In genomic region chr2:43115884-43116283, GRCh38 we compare ENCODE assay signal across 14 cellular contexts.
DNase-seq lines count a peak whose midpoint lies in the region; ATAC-seq and TF ChIP-seq lines count a peak whose summit lies in the region.
"Had no signal": no experiment of that assay in that cellular context is flagged by ENCODE, and none has a peak within 500 bp of the region (broad histone marks: within the 10 kb centered on the region; RNA-seq: fewer than 3 reads in every experiment).

No MANE protein-coding gene starts in this region.

- DNase-seq in NB4 (ENCODE audit: low read depth): peak; percentile 57
- DNase-seq in endodermal cell: peak; percentile 49
- peak; percentile 21 for DNase-seq in sigmoid colon
- DNase-seq in CD8-positive, alpha-beta T cell: no peak
- no peak for DNase-seq in AG08396 (ENCODE audit: low spot score)
- DNase-seq: ACHN; Caco-2; CD8-positive, alpha-beta memory T cell; GM23248 had no signal

- no peak for ATAC-seq in CD8-positive, alpha-beta T cell
- ATAC-seq in GM21367 (IDR thresholded peaks at IDR 0.05; ENCODE audit: unreplicated experiment): no peak
- ATAC-seq: HCT116 had no signal

- TF ChIP-seq CTCF in NB4 (IDR thresholded peaks at IDR 0.05; ENCODE audit: low read depth, low read length) (no peak), endodermal cell (conservative IDR thresholded peaks at IDR 0.05) (no peak), sigmoid colon (IDR thresholded peaks at IDR 0.05) (no peak)
- no peak for TF ChIP-seq CTCF in CD8-positive, alpha-beta T cell (IDR thresholded peaks at IDR 0.05)

- H3K36me3 Mint-ChIP-seq in endodermal cell (ENCODE audit: low read depth): no peaks in the 10 kb centered on the region
- H3K36me3 Mint-ChIP-seq in CD8-positive, alpha-beta T cell: peaks cover 23% of the 10 kb centered on the region

- no peaks in the 10 kb centered on the region for H3K27me3 ChIP-seq in BLaER1 treated with 17β-estradiol and CSF1 and Interleukin-3, amounts not matched to agents 10 nM and 100 nM
- no peaks in the 10 kb centered on the region for H3K27me3 ChIP-seq in endodermal cell (ENCODE audit: control insufficient read depth, insufficient read depth, low read length, poor library complexity, severe bottlenecking)
- no peaks in the 10 kb centered on the region for H3K27me3 ChIP-seq in sigmoid colon
- H3K27me3 ChIP-seq in CD8-positive, alpha-beta T cell (ENCODE audit: insufficient read depth, low read length): no peaks in the 10 kb centered on the region

- TF ChIP-seq EP300 in sigmoid colon (IDR thresholded peaks at IDR 0.05): no peak

- no peak overlapping the region for H3K4me3 ChIP-seq in BLaER1 treated with 17β-estradiol and CSF1 and Interleukin-3, amounts not matched to agents 10 nM and 100 nM
- H3K4me3 ChIP-seq in NB4 (ENCODE audit: low read depth, low read length) (no peak overlapping the region), endodermal cell (ENCODE audit: low read length) (no peak overlapping the region), sigmoid colon (no peak overlapping the region)
- H3K4me3 ChIP-seq in CD8-positive, alpha-beta T cell (ENCODE audit: low read depth, low read length): no peak overlapping the region
- H3K4me3 ChIP-seq: GM23248 had no signal

- H3K27me3 Mint-ChIP-seq in endodermal cell (ENCODE audit: insufficient read depth): peaks cover 3% of the 10 kb centered on the region
- no peaks in the 10 kb centered on the region for H3K27me3 Mint-ChIP-seq in CD8-positive, alpha-beta T cell (ENCODE audit: low read depth)

- H3K36me3 ChIP-seq in BLaER1 treated with 17β-estradiol and CSF1 and Interleukin-3, amounts not matched to agents 10 nM and 100 nM: no peaks in the 10 kb centered on the region
- H3K36me3 ChIP-seq in endodermal cell (ENCODE audit: control insufficient read depth, insufficient read depth, low read length): no peaks in the 10 kb centered on the region
- H3K36me3 ChIP-seq in sigmoid colon: no peaks in the 10 kb centered on the region
- no peaks in the 10 kb centered on the region for H3K36me3 ChIP-seq in CD8-positive, alpha-beta T cell (ENCODE audit: insufficient read depth, low read length)

- peaks cover 13% of the 10 kb centered on the region for H3K9me3 Mint-ChIP-seq in endodermal cell
- H3K9me3 Mint-ChIP-seq in CD8-positive, alpha-beta T cell: peaks cover 11% of the 10 kb centered on the region

- no peak overlapping the region for H3K4me3 Mint-ChIP-seq in endodermal cell
- H3K4me3 Mint-ChIP-seq in CD8-positive, alpha-beta T cell: no peak overlapping the region
- H3K4me3 Mint-ChIP-seq: B cell; CD8-positive, alpha-beta memory T cell had no signal

- H3K9ac ChIP-seq in BLaER1 treated with 17β-estradiol and CSF1 and Interleukin-3, amounts not matched to agents 10 nM and 100 nM: no peak overlapping the region
- H3K9ac ChIP-seq in endodermal cell (ENCODE audit: extremely low read depth, low read length, poor library complexity, severe bottlenecking): no peak overlapping the region
- H3K9ac ChIP-seq: GM23248 had no signal

- H3K27ac ChIP-seq in BLaER1 treated with 17β-estradiol and CSF1 and Interleukin-3, amounts not matched to agents 10 nM and 100 nM: no peak overlapping the region
- H3K27ac ChIP-seq in endodermal cell (ENCODE audit: low read depth, low read length): no peak overlapping the region
- no peak overlapping the region for H3K27ac ChIP-seq in sigmoid colon
- H3K27ac ChIP-seq in CD8-positive, alpha-beta T cell (ENCODE audit: low read depth, low read length): no peak overlapping the region
- H3K27ac ChIP-seq: C4-2B, GM23248 had no signal

- H3K27ac Mint-ChIP-seq in endodermal cell: no peak overlapping the region
- no peak overlapping the region for H3K27ac Mint-ChIP-seq in CD8-positive, alpha-beta T cell
- H3K27ac Mint-ChIP-seq: B cell; CD8-positive, alpha-beta memory T cell had no signal

- POLR2A ChIA-PET in CD8-positive, alpha-beta T cell (lab: Charles Lee): no interaction called here

- WGBS in endodermal cell (ENCODE audit: insufficient coverage in 1 of 2, insufficient read length in 1 of 2), 2 experiments: 64 to 93% methylated on average over 3 to 5 of the region's 5 CpGs
- WGBS in sigmoid colon, 2 donors: 89% methylated on average over 5 of the region's 5 CpGs

- TF ChIP-seq POLR2A in NB4 (IDR thresholded peaks at IDR 0.05; ENCODE audit: extremely low read depth, insufficient read length) (no peak), sigmoid colon (IDR thresholded peaks at IDR 0.05) (no peak)

- peaks cover 20% of the 10 kb centered on the region for H3K4me1 Mint-ChIP-seq in endodermal cell
- peaks cover 16% of the 10 kb centered on the region for H3K4me1 Mint-ChIP-seq in CD8-positive, alpha-beta T cell (ENCODE audit: low read depth)
- H3K4me1 Mint-ChIP-seq: B cell had no signal

- peak overlapping the region in 6 of 11 experiments; percentile 18 to 98 (median 50); a peak in 7 of 22 replicates for H3K4me2 ChIP-seq in BLaER1 treated with 17β-estradiol and CSF1 and Interleukin-3, amounts not matched to agents 10 nM and 100 nM

- peaks cover 6 to 18% (median 13%) of the 10 kb centered on the region in 11 experiments; a peak in 20 of 22 replicates for H3K9me3 ChIP-seq in BLaER1 treated with 17β-estradiol and CSF1 and Interleukin-3, amounts not matched to agents 10 nM and 100 nM (replicated peaks in 1 of 11)
- peaks cover 22% of the 10 kb centered on the region for H3K9me3 ChIP-seq in endodermal cell (ENCODE audit: control insufficient read depth, low read length)
- peaks cover 0 to 10% (median 0%) of the 10 kb centered on the region in 4 donors for H3K9me3 ChIP-seq in sigmoid colon
- no peaks in the 10 kb centered on the region for H3K9me3 ChIP-seq in CD8-positive, alpha-beta T cell (ENCODE audit: low read length)

- intact Hi-C loops in sigmoid colon (cut with DNase I): no loop called here
- intact Hi-C loops in CD8-positive, alpha-beta T cell (cut with DNase I, micrococcal nuclease): no loop called here

- H4K20me1 ChIP-seq in BLaER1 treated with 17β-estradiol and CSF1 and Interleukin-3, amounts not matched to agents 10 nM and 100 nM: no peaks in the 10 kb centered on the region

- CTCF ChIA-PET in CD8-positive, alpha-beta T cell (lab: Charles Lee): no interaction called here

- peaks cover 17 to 56% (median 54%) of the 10 kb centered on the region in 10 experiments for H3K4me1 ChIP-seq in BLaER1 treated with 17β-estradiol and CSF1 and Interleukin-3, amounts not matched to agents 10 nM and 100 nM
- H3K4me1 ChIP-seq in endodermal cell (ENCODE audit: control insufficient read depth, insufficient read depth, low read length) (peaks cover 5% of the 10 kb centered on the region), sigmoid colon (peaks cover 0 to 6% (median 0%) of the 10 kb centered on the region in 4 donors)
- H3K4me1 ChIP-seq in CD8-positive, alpha-beta T cell (ENCODE audit: insufficient read depth, low read length): peaks cover 4% of the 10 kb centered on the region

Comparison
In these comparisons a context has a peak if more than half of its experiments do, and no peak if none do; other contexts are left out.
1. DNase-seq: peak in NB4 (single experiment), endodermal cell (single experiment) and sigmoid colon (single experiment); none in CD8-positive, alpha-beta T cell (0 of 7) and AG08396 (single experiment).